In the genomic region with DNA sequence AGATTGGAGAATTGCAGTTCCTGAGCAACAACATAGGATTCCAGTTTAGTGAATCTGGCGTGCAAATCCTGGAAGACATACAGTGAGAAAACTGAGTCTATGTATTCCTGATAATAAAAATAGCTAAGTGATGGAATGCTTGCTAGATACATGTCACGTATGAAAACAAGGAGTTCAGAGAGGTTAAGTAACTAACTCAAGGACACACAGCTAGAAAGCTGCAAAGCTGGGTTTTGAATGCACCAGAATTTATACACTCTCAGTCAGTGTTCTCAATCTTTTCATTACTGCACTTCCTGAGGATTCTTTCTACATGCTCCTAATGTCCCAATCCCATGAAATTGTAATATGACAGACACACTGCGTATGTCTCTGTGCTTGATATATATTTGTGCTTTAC, we compare ENCODE assay signal across 31 cellular contexts. TPM values are rescaled to one million over a fixed set of nuclear protein-coding genes. Genes with fewer than 3 reads are reported as not detected.
"Had no signal": no experiment of that assay in that cellular context is flagged by ENCODE, and none has a peak within 500 bp of the region (broad histone marks: within the 10 kb centered on the region; RNA-seq: fewer than 3 reads in every experiment).

No MANE protein-coding gene starts in this region.

- H3K36me3 ChIP-seq: neural progenitor cell, ovary, spleen, suprapubic skin, tibial artery, transverse colon, upper lobe of left lung, vagina had no signal

- H2AFZ ChIP-seq: neural progenitor cell, parathyroid adenoma had no signal

- DNase-seq: naive thymus-derived CD4-positive, alpha-beta T cell; natural killer cell; occipital lobe; ovary; posterior cingulate gyrus; psoas muscle; right cardiac atrium; spleen; stimulated activated CD4-positive, alpha-beta T cell treated with anti-CD3 and anti-CD28 coated beads, Interleukin-12 subunit alpha, Interleukin-12 subunit beta, amount 100 ng/mL, for 4 hours; stimulated activated CD4-positive, alpha-beta T cell treated with anti-CD3 and anti-CD28 coated beads, Interleukin-1b, Interleukin-23, amount 100 ng/mL, for 48 hours; stimulated activated CD4-positive, alpha-beta T cell treated with anti-CD3 and anti-CD28 coated beads, Interleukin-4, amount 100 ng/mL, for 1 hour; stimulated activated CD4-positive, alpha-beta T cell treated with anti-CD3 and anti-CD28 coated beads, Interleukin-4, amount 100 ng/mL, for 4 hours; stimulated activated CD8-positive, alpha-beta memory T cell treated with anti-CD3 and anti-CD28 coated beads, Interleukin-4, amount 100 ng/mL, for 48 hours; stimulated activated naive CD4-positive, alpha-beta T cell; stimulated activated naive CD8-positive, alpha-beta T cell treated with anti-CD3 and anti-CD28 coated beads, Interleukin-15, amount 100 ng/mL, for 72 hours; stimulated activated naive CD8-positive, alpha-beta T cell treated with anti-CD3 and anti-CD28 coated beads, Interleukin-15, Interleukin-2, amounts not matched to agents 100 U/mL and 50 U/mL, for 24 hours; substantia nigra; testis; tibial artery; transverse colon; upper lobe of left lung had no signal

- H3K27me3 ChIP-seq: neural progenitor cell, ovary, suprapubic skin, testis, upper lobe of left lung, vagina had no signal

- H3K4me2 ChIP-seq: smooth muscle cell had no signal

- H3K27ac ChIP-seq: neural progenitor cell, ovary, parathyroid adenoma, psoas muscle, skin epidermis, spleen, suprapubic skin, testis, tibial artery, transverse colon, upper lobe of left lung, vagina had no signal

- FAIRE-seq: urothelium cell line had no signal

- ATAC-seq: naive thymus-derived CD4-positive, alpha-beta T cell; natural killer cell; psoas muscle; right cardiac atrium; sciatic nerve; stimulated activated memory B cell treated with anti-CD40 and anti-IgM and Interleukin-4, amounts not matched to agents 10 μg/mL and 1 μg/mL and 100 μg/mL, for 72 hours; stimulated activated naive CD8-positive, alpha-beta T cell treated with anti-CD3 and anti-CD28 coated beads, Interleukin-15, amount 100 ng/mL, for 72 hours; stimulated activated naive CD8-positive, alpha-beta T cell treated with anti-CD3 and anti-CD28 coated beads, Interleukin-15, Interleukin-2, amounts not matched to agents 100 U/mL and 50 U/mL, for 24 hours had no signal

- H3K79me2 ChIP-seq: parathyroid adenoma had no signal

- H3K4me3 ChIP-seq: neural progenitor cell, ovary, psoas muscle, skin epidermis, smooth muscle cell, spleen, suprapubic skin, testis, tibial artery, transverse colon, upper lobe of left lung, vagina had no signal

- H3K9me3 ChIP-seq: ovary, psoas muscle, spleen, suprapubic skin, testis, tibial artery, transverse colon, upper lobe of left lung, vagina had no signal

- H3K4me1 ChIP-seq: parathyroid adenoma, psoas muscle, spleen, suprapubic skin, testis, tibial artery, transverse colon, upper lobe of left lung, vagina had no signal

- H3K9ac ChIP-seq: neural progenitor cell, parathyroid adenoma had no signal

RNA-seq across cellular contexts. Expression of gene TBX3, which starts 35.3 kb away (rescaled TPM):
- total RNA-seq: naive thymus-derived CD4-positive, alpha-beta T cell had no signal
- polyA plus RNA-seq: naive thymus-derived CD4-positive, alpha-beta T cell; neural cell had no signal
